In genomic region chr10:4902571-4903011, GRCh38 we compare ENCODE assay signal across 10 cellular contexts.
DNase-seq lines count a peak whose midpoint lies in the region; ATAC-seq and TF ChIP-seq lines count a peak whose summit lies in the region.
"Had no signal": no experiment of that assay in that cellular context is flagged by ENCODE, and none has a peak within 500 bp of the region (broad histone marks: within the 10 kb centered on the region; RNA-seq: fewer than 3 reads in every experiment).

No MANE protein-coding gene starts in this region.

- no peak for TF ChIP-seq CTCF in GM23338 (conservative IDR thresholded peaks at IDR 0.05; ENCODE audit: low read depth in 2 of 2)
- TF ChIP-seq CTCF in body of pancreas (IDR thresholded peaks at IDR 0.05), result no peak
- TF ChIP-seq CTCF in right lobe of liver (IDR thresholded peaks at IDR 0.05), result no peak

- WGBS in body of pancreas, 2 donors, result 16 to 17% methylated on average over 5 of the region's 5 CpGs
- 19% methylated on average over 5 of the region's 5 CpGs for WGBS in right lobe of liver (ENCODE audit: insufficient coverage, low coverage, low lambda C conversion rate, missing lambda C conversion rate)

- H3K9me3 Mint-ChIP-seq in CD4-positive, CD25-positive, alpha-beta regulatory T cell, result peaks cover 0 to 1% (median 0%) of the 10 kb centered on the region in 7 donors
- no peaks in the 10 kb centered on the region for H3K9me3 Mint-ChIP-seq in GM23338

- no peaks in the 10 kb centered on the region for H4K20me1 ChIP-seq in GM23338 (replicated peaks; ENCODE audit: insufficient read depth)

- peak overlapping the region in 3 of 4 donors; percentile 54 to 88 (median 73) for H3K4me3 Mint-ChIP-seq in CD4-positive, CD25-positive, alpha-beta regulatory T cell
- H3K4me3 Mint-ChIP-seq in GM23338, result no peak overlapping the region

- TF ChIP-seq POLR2A in body of pancreas (IDR thresholded peaks at IDR 0.05) (no peak), right lobe of liver (IDR thresholded peaks at IDR 0.05) (no peak)

- no peaks in the 10 kb centered on the region for H3K79me2 ChIP-seq in GM23338 (replicated peaks; ENCODE audit: insufficient read depth)

- H3F3A ChIP-seq in GM23338 (replicated peaks; ENCODE audit: low read depth), result no peaks in the 10 kb centered on the region

- peaks cover 5 to 23% (median 13%) of the 10 kb centered on the region in 4 donors for H3K4me1 Mint-ChIP-seq in CD4-positive, CD25-positive, alpha-beta regulatory T cell
- H3K4me1 Mint-ChIP-seq in GM23338, result no peaks in the 10 kb centered on the region

- no peaks in the 10 kb centered on the region for H3K27me3 ChIP-seq in CD4-positive, CD25-positive, alpha-beta regulatory T cell (ENCODE audit: control insufficient read depth, insufficient read depth, low read length)
- H3K27me3 ChIP-seq in GM23338 (ENCODE audit: insufficient read depth) (no peaks in the 10 kb centered on the region), body of pancreas (no peaks in the 10 kb centered on the region), right lobe of liver (no peaks in the 10 kb centered on the region)

- H3K36me3 ChIP-seq in CD4-positive, CD25-positive, alpha-beta regulatory T cell (ENCODE audit: control insufficient read depth, insufficient read depth, low read length), result no peaks in the 10 kb centered on the region
- H3K36me3 ChIP-seq in GM23338 (ENCODE audit: insufficient read depth), result no peaks in the 10 kb centered on the region
- H3K36me3 ChIP-seq in body of pancreas (replicated peaks in 1 of 2; ENCODE audit: insufficient read depth in 1 of 2, low read depth in 2 of 2), result no peaks in the 10 kb centered on the region
- H3K36me3 ChIP-seq in right lobe of liver, result no peaks in the 10 kb centered on the region

- no peaks in the 10 kb centered on the region for H3K36me3 Mint-ChIP-seq in CD4-positive, CD25-positive, alpha-beta regulatory T cell
- H3K36me3 Mint-ChIP-seq in GM23338 (ENCODE audit: low read depth), result no peaks in the 10 kb centered on the region

- peak overlapping the region; percentile 42 for H3K4me3 ChIP-seq in CD4-positive, CD25-positive, alpha-beta regulatory T cell (ENCODE audit: low read depth, low read length)
- no peak overlapping the region for H3K4me3 ChIP-seq in GM23338
- H3K4me3 ChIP-seq in body of pancreas, result no peak overlapping the region
- no peak overlapping the region for H3K4me3 ChIP-seq in right lobe of liver

- H3K27ac ChIP-seq in CD4-positive, CD25-positive, alpha-beta regulatory T cell (ENCODE audit: insufficient read depth, low read length, poor library complexity, severe bottlenecking), result peak overlapping the region; percentile 49
- H3K27ac ChIP-seq in GM23338 (ENCODE audit: low read depth), result no peak overlapping the region
- H3K27ac ChIP-seq in body of pancreas, result peak overlapping the region; percentile 75 to 95 (median 84)
- peak overlapping the region; percentile 67 to 87 (median 81) for H3K27ac ChIP-seq in right lobe of liver

- no peak for ATAC-seq in CD4-positive, CD25-positive, alpha-beta regulatory T cell (ENCODE audit: low read depth in 2 of 2)
- no peak for ATAC-seq in GM23338
- ATAC-seq in body of pancreas, result peak; percentile 96
- peak; percentile 83 to 93 (median 91) for ATAC-seq in right lobe of liver
- ATAC-seq in GM19328 (IDR thresholded peaks at IDR 0.05; ENCODE audit: unreplicated experiment), result no peak

- intact Hi-C loops in body of pancreas (cut with DNase I) (no loop called here), right lobe of liver (cut with DNase I) (no loop called here)

- H3K9me3 ChIP-seq in CD4-positive, CD25-positive, alpha-beta regulatory T cell (ENCODE audit: control insufficient read depth in 2 of 2, low read length in 2 of 2), result no peaks in the 10 kb centered on the region
- H3K9me3 ChIP-seq in body of pancreas (no peaks in the 10 kb centered on the region), right lobe of liver (no peaks in the 10 kb centered on the region)

- H3K4me2 ChIP-seq in GM23338, result no peak overlapping the region

- H3K27ac Mint-ChIP-seq in CD4-positive, CD25-positive, alpha-beta regulatory T cell, result peak overlapping the region; percentile 58 to 96 (median 92)
- no peak overlapping the region for H3K27ac Mint-ChIP-seq in GM23338

- H3K9me2 ChIP-seq in GM23338 (ENCODE audit: insufficient read depth), result no peaks in the 10 kb centered on the region

- peaks cover 5% of the 10 kb centered on the region for H3K27me3 Mint-ChIP-seq in CD4-positive, CD25-positive, alpha-beta regulatory T cell
- no peaks in the 10 kb centered on the region for H3K27me3 Mint-ChIP-seq in GM23338 (ENCODE audit: insufficient read depth, low read depth, poor library complexity)

- peak in 1 of 3 donors; percentile 9 for DNase-seq in CD4-positive, CD25-positive, alpha-beta regulatory T cell
- DNase-seq in GM23338 (ENCODE audit: low spot score), result no peak
- peak; percentile 51 to 89 (median 72) for DNase-seq in body of pancreas
- peak in 1 of 3 donors; percentile 64 for DNase-seq in right lobe of liver
- no peak for DNase-seq in H4 (ENCODE audit: low spot score)
- DNase-seq in NCI-H1930 (lab: John Stamatoyannopoulos, UW), result no peak
- DNase-seq in NCI-H774 (lab: John Stamatoyannopoulos, UW), result no peak
- DNase-seq: occipital lobe; stimulated activated naive CD4-positive, alpha-beta T cell had no signal

- H2AFZ ChIP-seq in GM23338, result peak overlapping the region; percentile 83

- H3K4me1 ChIP-seq in CD4-positive, CD25-positive, alpha-beta regulatory T cell (ENCODE audit: control insufficient read depth, insufficient read depth, low read length, poor library complexity, severe bottlenecking), result peaks cover 7% of the 10 kb centered on the region
- H3K4me1 ChIP-seq in GM23338 (ENCODE audit: insufficient read depth) (no peaks in the 10 kb centered on the region), body of pancreas (peaks cover 36% of the 10 kb centered on the region), right lobe of liver (peaks cover 0 to 48% (median 0%) of the 10 kb centered on the region in 4 donors)

TF ChIP-seq in GM23338, 12 proteins besides CTCF, POLR2A, EP300 and RAD21 (continues in another document):
- no peak for TF ChIP-seq JUNB (IDR thresholded peaks at IDR 0.05; ENCODE audit: unreplicated experiment)
- TF ChIP-seq REST (IDR thresholded peaks at IDR 0.05; ENCODE audit: unreplicated experiment), result no peak
- no peak for TF ChIP-seq NANOG (IDR thresholded peaks at IDR 0.05; ENCODE audit: borderline replicate concordance)
- TF ChIP-seq POLR2AphosphoS5 (IDR thresholded peaks at IDR 0.05; ENCODE audit: low read depth), result no peak

Comparison
In these comparisons a context has a peak if more than half of its experiments do, and no peak if none do; other contexts are left out.
1. ATAC-seq: peak in body of pancreas (single experiment) and right lobe of liver (4 of 4); none in CD4-positive, CD25-positive, alpha-beta regulatory T cell (0 of 2), GM23338 (single experiment) and GM19328 (single experiment).
2. DNase-seq: peak in body of pancreas (4 of 4); none in GM23338 (single experiment), H4 (single experiment), NCI-H1930 (0 of 2) and NCI-H774 (single experiment).